1 cellular context compared by ENCODE assay signal in the genomic region with DNA sequence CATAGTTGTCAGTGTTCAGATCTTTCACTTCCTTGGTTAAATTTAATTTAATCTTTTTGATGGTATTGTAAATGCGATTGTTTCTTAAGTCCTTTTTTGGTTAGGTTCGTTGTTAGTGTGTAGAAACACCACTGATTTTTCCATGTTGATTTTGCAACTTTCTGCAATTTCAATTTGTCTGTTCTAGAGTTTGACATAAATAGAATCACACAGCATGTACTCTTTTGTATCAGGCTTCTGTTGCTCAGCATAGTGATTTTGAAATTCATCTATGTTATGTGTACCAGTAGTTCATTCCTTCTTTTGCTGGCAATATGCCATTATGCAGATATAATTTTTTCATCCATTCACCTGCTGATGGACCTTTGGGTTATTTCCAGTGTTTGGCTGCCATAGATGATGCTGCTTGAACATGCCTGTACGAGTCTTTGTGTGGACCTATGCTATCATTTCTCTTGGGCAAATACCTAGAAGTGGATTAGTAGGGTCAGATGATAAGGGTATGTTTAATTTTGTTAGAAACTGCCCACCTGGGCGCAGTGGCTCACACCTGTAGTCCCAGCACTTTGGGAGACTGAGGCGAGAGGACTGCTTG.
TF ChIP-seq lines count a peak whose summit lies in the region.

No MANE protein-coding gene starts in this region.

TF ChIP-seq in K562, 482 proteins besides CTCF, POLR2A, EP300 and RAD21 (continued from another document):
- TF ChIP-seq NFIC (IDR thresholded peaks at IDR 0.05), result peak; percentile 29; the same call in 1 of the 2 replicates
